ENCODE assay signal across 8 cellular contexts in the genomic region with DNA sequence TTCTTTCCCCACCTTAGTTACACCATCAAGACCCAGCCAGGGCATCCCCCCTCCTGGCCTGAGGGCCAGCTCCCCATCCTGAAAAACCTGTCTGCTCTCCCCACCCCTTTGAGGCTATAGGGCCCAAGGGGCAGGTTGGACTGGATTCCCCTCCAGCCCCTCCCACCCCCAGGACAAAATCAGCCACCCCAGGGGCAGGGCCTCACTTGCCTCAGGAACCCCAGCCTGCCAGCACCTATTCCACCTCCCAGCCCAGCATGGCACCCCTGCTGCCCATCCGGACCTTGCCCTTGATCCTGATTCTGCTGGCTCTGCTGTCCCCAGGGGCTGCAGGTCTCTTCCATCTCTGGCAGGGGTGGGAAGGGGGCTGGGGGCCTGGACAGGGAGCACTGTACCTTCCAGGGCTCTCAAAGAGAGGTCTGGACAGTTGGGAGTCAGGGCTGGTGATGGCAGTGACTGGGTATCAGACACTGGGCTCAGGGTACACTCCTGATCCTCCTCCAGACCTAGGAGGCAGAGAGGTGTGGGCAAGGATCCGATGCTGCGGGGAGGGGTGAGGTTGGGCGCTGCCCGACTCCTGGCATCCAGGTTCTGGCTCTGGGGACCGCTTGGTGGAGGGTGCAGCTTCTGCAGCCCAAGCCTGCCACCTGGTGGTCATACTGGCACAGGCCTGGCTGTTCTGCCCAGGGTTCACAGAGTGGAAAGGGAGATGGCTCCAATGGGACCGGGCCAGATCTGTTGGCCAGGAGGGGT. TPM values are rescaled to one million over a fixed set of nuclear protein-coding genes. Genes with fewer than 3 reads are reported as not detected.
A peak's percentile ranks its signal among the peaks of the same experiment; 100 is the strongest.
DNase-seq lines count a peak whose midpoint lies in the region; ATAC-seq and TF ChIP-seq lines count a peak whose summit lies in the region.

Gene UPK2 (plus strand): TSS at position 205 of the 753 bp plus-strand sequence. CDS start 53 bp downstream, at position 258.

- intact Hi-C loops in lower leg skin (cut with DNase I; ENCODE audit: low total_unique reads): loop anchor here (5.0 kb wide), 1 partner anchor 264 kb away; no protein-coding TSS in a partner anchor

- ATAC-seq in HG03175 (IDR thresholded peaks at IDR 0.05; ENCODE audit: unreplicated experiment) (peak; percentile 76), HG03280 (IDR thresholded peaks at IDR 0.05; ENCODE audit: unreplicated experiment) (no peak)

- DNase-seq in GM12865 (ENCODE audit: low read depth) (peak; percentile 85), NCI-H82 (lab: John Stamatoyannopoulos, UW) (peak; percentile 87), dedifferentiated amniotic fluid mesenchymal stem cell (ENCODE audit: extremely low spot score) (peak; percentile 66), lower leg skin (ENCODE audit: low spot score in 2 of 2) (peak; percentile 80 to 97)
- peak; percentile 86 to 87 for DNase-seq in activated CD4-positive, alpha-beta T cell treated with anti-CD3 and anti-CD28 coated beads, Interleukin-2, amount 50 U/mL, for 24 hours (ENCODE audit: low read depth in 1 of 2, low spot score in 1 of 2)
- peak; percentile 80 to 90 (median 82) for DNase-seq in stimulated activated CD4-positive, alpha-beta T cell treated with anti-CD3 and anti-CD28 coated beads, TNF-alpha, amount 100 ng/mL, for 48 hours (ENCODE audit: low read depth in 3 of 3)

- no peak for TF ChIP-seq POLR2A in lower leg skin (IDR thresholded peaks at IDR 0.05)

- H3K4me3 ChIP-seq in GM12865 (ENCODE audit: low read depth, low read length) (no peak within 1 kb of the TSS), lower leg skin (ENCODE audit: low read depth, poor library complexity, severe bottlenecking) (no peak within 1 kb of the TSS)

- 6% methylated on average over 7 of the region's 7 CpGs; no CpG with 5 or more reads in 1 of the 2 donors for WGBS in lower leg skin, 2 donors

- TF ChIP-seq CTCF in GM12865 (IDR thresholded peaks at IDR 0.05; ENCODE audit: insufficient read depth, low read depth, low read length, missing control alignments) (peak; percentile 98), lower leg skin (IDR thresholded peaks at IDR 0.05) (peak in 2 of 3 donors; percentile 63 to 93)

RNA-seq across cellular contexts. Expression of gene UPK2, which starts in this region (rescaled TPM):
- total RNA-seq in lower leg skin: not detected

Comparison
In these comparisons a context has a peak if more than half of its experiments do, and no peak if none do; other contexts are left out.
1. Peak in DNase-seq in lower leg skin; RNA of the gene not detected or under 1 TPM.